ENCODE assay signal across 29 cellular contexts in genomic region chr6:125120054-125120590, GRCh38. TPM values are rescaled to one million over a fixed set of nuclear protein-coding genes. Genes with fewer than 3 reads are reported as not detected.
"Had no signal": no experiment of that assay in that cellular context is flagged by ENCODE, and none has a peak within 500 bp of the region (broad histone marks: within the 10 kb centered on the region; RNA-seq: fewer than 3 reads in every experiment).

No MANE protein-coding gene starts in this region.

- H3K27ac Mint-ChIP-seq: activated B cell treated with CpG ODN at 0.5 μM for 24 hours; activated CD4-positive, alpha-beta T cell treated with anti-CD3 and anti-CD28 coated beads, Interleukin-2, amount 10 ng/mL, durations not matched to agents 24 days and 14 days; activated CD8-positive, alpha-beta memory T cell treated with anti-CD3 and anti-CD28 coated beads, Interleukin-2, amount 10 ng/mL, durations not matched to agents 7 days and 5 days; activated naive CD4-positive, alpha-beta T cell treated with anti-CD3 and anti-CD28 coated beads, Interleukin-2, amount 50 U/mL, for 24 hours; activated T-cell treated with anti-CD3 and anti-CD28 coated beads, Interleukin-2, amount 50 U/mL, for 24 hours; activated T-helper 1 cell treated with anti-CD3 and anti-CD28 coated beads, Interleukin-12 subunit alpha, Interleukin-12 subunit beta, Interleukin-2, Interleukin-4 antibody, amounts not matched to agents 30 ng/mL and 10 ng/mL and 1 ng/mL, durations not matched to agents 14 hours and 24 hours and 36 hours; T-helper 1 cell treated with Interleukin-12 subunit alpha and Interleukin-12 subunit beta and Interleukin-4 antibody, amounts not matched to agents 30 μg/mL and 1 μg/mL, for 36 hours had no signal

- H3K36me3 Mint-ChIP-seq: activated CD8-positive, alpha-beta memory T cell treated with anti-CD3 and anti-CD28 coated beads, Interleukin-2, amount 10 ng/mL, durations not matched to agents 7 days and 5 days; activated naive CD4-positive, alpha-beta T cell treated with anti-CD3 and anti-CD28 coated beads, Interleukin-2, amount 50 U/mL, for 24 hours had no signal

- H3K9me3 Mint-ChIP-seq: activated B cell treated with CpG ODN at 0.5 μM for 24 hours; activated CD4-positive, alpha-beta T cell treated with anti-CD3 and anti-CD28 coated beads, Interleukin-2, amount 10 ng/mL, durations not matched to agents 24 days and 14 days; activated naive CD4-positive, alpha-beta T cell treated with anti-CD3 and anti-CD28 coated beads, Interleukin-2, amount 50 U/mL, for 24 hours; activated T-cell treated with anti-CD3 and anti-CD28 coated beads, Interleukin-2, amount 50 U/mL, for 24 hours; activated T-helper 1 cell treated with anti-CD3 and anti-CD28 coated beads, Interleukin-12 subunit alpha, Interleukin-12 subunit beta, Interleukin-2, Interleukin-4 antibody, amounts not matched to agents 30 ng/mL and 10 ng/mL and 1 ng/mL, durations not matched to agents 14 hours and 24 hours and 36 hours; T-helper 1 cell treated with Interleukin-12 subunit alpha and Interleukin-12 subunit beta and Interleukin-4 antibody, amounts not matched to agents 30 μg/mL and 1 μg/mL, for 36 hours had no signal

- H3K9me3 ChIP-seq: MG63, SJCRH30 had no signal

- H3K4me3 Mint-ChIP-seq: activated B cell treated with CpG ODN at 0.5 μM for 24 hours; activated CD4-positive, alpha-beta T cell treated with anti-CD3 and anti-CD28 coated beads, Interleukin-2, amount 10 ng/mL, durations not matched to agents 24 days and 14 days; activated CD8-positive, alpha-beta memory T cell treated with anti-CD3 and anti-CD28 coated beads, Interleukin-2, amount 10 ng/mL, durations not matched to agents 7 days and 5 days; activated naive CD4-positive, alpha-beta T cell treated with anti-CD3 and anti-CD28 coated beads, Interleukin-2, amount 50 U/mL, for 24 hours; activated T-cell treated with anti-CD3 and anti-CD28 coated beads, Interleukin-2, amount 50 U/mL, for 24 hours; activated T-helper 1 cell treated with anti-CD3 and anti-CD28 coated beads, Interleukin-12 subunit alpha, Interleukin-12 subunit beta, Interleukin-2, Interleukin-4 antibody, amounts not matched to agents 30 ng/mL and 10 ng/mL and 1 ng/mL, durations not matched to agents 14 hours and 24 hours and 36 hours; T-helper 1 cell treated with Interleukin-12 subunit alpha and Interleukin-12 subunit beta and Interleukin-4 antibody, amounts not matched to agents 30 μg/mL and 1 μg/mL, for 36 hours had no signal

- H3K27me3 ChIP-seq: MG63, SJCRH30 had no signal

- DNase-seq: activated B cell treated with CpG ODN at 0.5 μM for 24 hours; activated CD4-positive, alpha-beta T cell treated with anti-CD3 and anti-CD28 coated beads for 1 hour; activated CD4-positive, alpha-beta T cell treated with anti-CD3 and anti-CD28 coated beads, Interleukin-2, amount 10 ng/mL, durations not matched to agents 24 days and 14 days; activated CD4-positive, alpha-beta T cell treated with anti-CD3 and anti-CD28 coated beads, Interleukin-2, amount 50 U/mL, for 48 hours; activated CD8-positive, alpha-beta memory T cell treated with anti-CD3 and anti-CD28 coated beads, Interleukin-2, amount 10 ng/mL, durations not matched to agents 7 days and 5 days; activated effector memory CD4-positive, alpha-beta T cell treated with Interleukin-2 at 50 U/mL for 16 hours; activated naive CD4-positive, alpha-beta T cell; activated T-cell treated with anti-CD3 and anti-CD28 coated beads, Interleukin-2, amount 50 U/mL, for 24 hours; aorta; central memory CD4-positive, alpha-beta T cell; MG63; NCI-H1105; NCI-H1436; NCI-H1694 treated with DMSO at 0.1 percent for 48 hours; NCI-H2081 treated with DMSO at 0.1 percent for 48 hours; NCI-H446; NCI-H526; NCI-H774; NK-92 treated with Interleukin-12 subunit alpha and Interleukin-12 subunit beta, amount 100 ng/mL, for 24 hours; OCI-M1; Right ventricle myocardium superior; SJCRH30; T-helper 9 cell had no signal

- ATAC-seq: activated CD8-positive, alpha-beta memory T cell treated with anti-CD3 and anti-CD28 coated beads, Interleukin-2, amount 10 ng/mL, durations not matched to agents 7 days and 5 days; Panc1; SK-N-SH treated with all-trans-retinoic acid at 6 μM for 48 hours had no signal

- H3K27ac ChIP-seq: RWPE1, SJCRH30 had no signal

- H3K4me1 ChIP-seq: SJCRH30 had no signal

- H3K36me3 ChIP-seq: MG63, SJCRH30 had no signal

- H3K4me3 ChIP-seq: MG63, SJCRH30 had no signal

- H3K4me1 Mint-ChIP-seq: activated B cell treated with CpG ODN at 0.5 μM for 24 hours; activated CD4-positive, alpha-beta T cell treated with anti-CD3 and anti-CD28 coated beads, Interleukin-2, amount 10 ng/mL, durations not matched to agents 24 days and 14 days; activated CD8-positive, alpha-beta memory T cell treated with anti-CD3 and anti-CD28 coated beads, Interleukin-2, amount 10 ng/mL, durations not matched to agents 7 days and 5 days; activated naive CD4-positive, alpha-beta T cell treated with anti-CD3 and anti-CD28 coated beads, Interleukin-2, amount 50 U/mL, for 24 hours had no signal

RNA-seq across cellular contexts. Expression of gene TPD52L1, which starts 33.5 kb away (rescaled TPM):
- total RNA-seq: activated B cell treated with CpG ODN at 0.5 μM for 24 hours; activated CD4-positive, alpha-beta T cell treated with anti-CD3 and anti-CD28 coated beads, Interleukin-2, amount 10 ng/mL, durations not matched to agents 24 days and 14 days; activated CD8-positive, alpha-beta memory T cell treated with anti-CD3 and anti-CD28 coated beads, Interleukin-2, amount 10 ng/mL, durations not matched to agents 7 days and 5 days; SJCRH30 had no signal
